ENCODE assay signal across 13 cellular contexts in genomic region chr14:53509845-53510244, GRCh38.
DNase-seq lines count a peak whose midpoint lies in the region; ATAC-seq, FAIRE-seq and TF ChIP-seq lines count a peak whose summit lies in the region.
"Had no signal": no experiment of that assay in that cellular context is flagged by ENCODE, and none has a peak within 500 bp of the region (broad histone marks: within the 10 kb centered on the region; RNA-seq: fewer than 3 reads in every experiment).

No MANE protein-coding gene starts in this region.

- no peak for TF ChIP-seq POLR2A in esophagus muscularis mucosa (IDR thresholded peaks at IDR 0.05; ENCODE audit: low read depth)
- no peak for TF ChIP-seq POLR2A in testis (IDR thresholded peaks at IDR 0.05)

- DNase-seq in HTR-8/SVneo (ENCODE audit: insufficient read length, low spot score) (no peak), esophagus muscularis mucosa (ENCODE audit: extremely low spot score) (no peak), mucosa of descending colon (peak in 1 of 3 donors; percentile 13), testis (peak; percentile 33), D341Med (ENCODE audit: low spot score) (no peak), NCI-H187 (lab: John Stamatoyannopoulos, UW) (no peak)
- DNase-seq: Caco-2; effector CD4-positive, alpha-beta T cell; NCI-H1436 treated with DMSO at 0.1 percent for 48 hours had no signal

- TF ChIP-seq EP300 in esophagus muscularis mucosa (IDR thresholded peaks at IDR 0.05) = no peak

- no peak overlapping the region for H3K4me3 ChIP-seq in esophagus muscularis mucosa
- H3K4me3 ChIP-seq in mucosa of descending colon = no peak overlapping the region
- H3K4me3 ChIP-seq in testis = no peak overlapping the region
- H3K4me3 ChIP-seq: GM12878, thoracic aorta had no signal

- H3K4me1 ChIP-seq in esophagus muscularis mucosa (peaks cover 0 to 12% (median 0%) of the 10 kb centered on the region in 4 donors), mucosa of descending colon (ENCODE audit: low read depth) (no peaks in the 10 kb centered on the region), testis (no peaks in the 10 kb centered on the region)
- H3K4me1 ChIP-seq: Caco-2 had no signal

- H3K27me3 ChIP-seq in esophagus muscularis mucosa = no peaks in the 10 kb centered on the region
- no peaks in the 10 kb centered on the region for H3K27me3 ChIP-seq in testis

- H3K36me3 ChIP-seq in esophagus muscularis mucosa (no peaks in the 10 kb centered on the region), mucosa of descending colon (ENCODE audit: low read depth) (no peaks in the 10 kb centered on the region), testis (ENCODE audit: low read depth, missing control alignments) (no peaks in the 10 kb centered on the region)
- H3K36me3 ChIP-seq: thoracic aorta had no signal

- peak overlapping the region; percentile 40 to 66 (median 60) for H3K27ac ChIP-seq in esophagus muscularis mucosa (replicated peaks in 1 of 4)
- peak overlapping the region in 1 of 2 donors; percentile 32 for H3K27ac ChIP-seq in testis
- H3K27ac ChIP-seq: thoracic aorta had no signal

- FAIRE-seq in HTR-8/SVneo (lab: Jason Lieb, UNC) = peak; percentile 77
- FAIRE-seq: GM12878 had no signal

- no peak for TF ChIP-seq CTCF in esophagus muscularis mucosa (IDR thresholded peaks at IDR 0.05)
- no peak for TF ChIP-seq CTCF in mucosa of descending colon (IDR thresholded peaks at IDR 0.05)
- TF ChIP-seq CTCF in testis (IDR thresholded peaks at IDR 0.05) = no peak

- ATAC-seq in mucosa of descending colon (peak; percentile 46), GM19455 (IDR thresholded peaks at IDR 0.05; ENCODE audit: unreplicated experiment) (no peak), GM18861 (IDR thresholded peaks at IDR 0.05; ENCODE audit: unreplicated experiment) (no peak)
- ATAC-seq: GM12878 had no signal

- H3K9me3 ChIP-seq in esophagus muscularis mucosa = no peaks in the 10 kb centered on the region
- no peaks in the 10 kb centered on the region for H3K9me3 ChIP-seq in mucosa of descending colon
- H3K9me3 ChIP-seq in testis = no peaks in the 10 kb centered on the region
- H3K9me3 ChIP-seq: thoracic aorta had no signal

- WGBS in esophagus muscularis mucosa = 90% methylated on average over 5 of the region's 5 CpGs
- WGBS in testis, 2 donors = 59 to 66% methylated on average over 5 of the region's 5 CpGs

- intact Hi-C loops in esophagus muscularis mucosa (cut with DNase I) = no loop called here
- intact Hi-C loops in mucosa of descending colon (cut with DNase I, micrococcal nuclease) = no loop called here
- intact Hi-C loops in testis (cut with DNase I; ENCODE audit: low total_unique reads) = no loop called here
